1 cellular context compared by ENCODE assay signal in the genomic region with DNA sequence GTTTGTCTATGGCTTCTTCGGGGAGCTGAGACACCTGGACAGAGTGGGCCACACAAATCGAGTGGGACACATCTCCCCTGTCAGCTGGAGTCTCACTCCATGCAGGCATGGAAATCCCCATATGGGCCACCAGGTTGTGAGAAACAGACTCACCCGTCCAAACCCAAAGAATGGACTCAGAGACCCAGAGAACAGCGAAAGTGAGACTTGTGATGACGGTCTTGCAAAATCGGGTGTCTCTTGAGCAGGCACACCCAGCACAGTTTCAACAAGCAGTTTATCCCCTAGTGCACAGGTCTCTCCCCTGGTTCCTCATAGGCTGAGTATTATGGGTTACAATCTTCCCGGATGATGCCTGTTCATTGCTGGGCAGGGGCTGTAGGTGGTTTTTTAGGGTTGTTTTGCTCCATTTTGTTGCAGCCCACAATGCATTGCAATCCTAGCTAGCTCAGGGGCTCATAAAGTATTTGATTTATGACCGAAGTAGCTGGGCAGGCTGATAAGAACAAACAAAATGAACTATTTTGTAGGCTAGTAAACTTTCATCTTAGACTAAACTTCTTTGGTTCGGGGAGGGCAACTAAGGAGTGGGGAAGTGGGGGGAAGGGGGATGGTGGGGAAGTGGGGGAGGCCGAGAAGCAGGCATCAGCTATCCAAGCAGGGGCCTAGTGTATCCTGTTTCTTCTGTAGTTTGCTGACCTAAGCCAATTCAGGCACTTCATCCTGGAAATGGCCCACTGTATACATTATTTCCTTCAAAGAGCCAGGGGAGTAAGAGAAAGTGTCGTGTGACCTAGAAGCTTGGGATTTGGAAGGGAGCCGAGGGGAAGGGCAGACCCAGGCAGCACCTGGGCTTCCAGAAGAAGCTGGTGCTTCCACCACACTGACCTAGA.
TF ChIP-seq lines count a peak whose summit lies in the region.

No MANE protein-coding gene starts in this region.

TF ChIP-seq in GM23338, 12 proteins besides CTCF, POLR2A, EP300 and RAD21:
- TF ChIP-seq, protein P1, sequence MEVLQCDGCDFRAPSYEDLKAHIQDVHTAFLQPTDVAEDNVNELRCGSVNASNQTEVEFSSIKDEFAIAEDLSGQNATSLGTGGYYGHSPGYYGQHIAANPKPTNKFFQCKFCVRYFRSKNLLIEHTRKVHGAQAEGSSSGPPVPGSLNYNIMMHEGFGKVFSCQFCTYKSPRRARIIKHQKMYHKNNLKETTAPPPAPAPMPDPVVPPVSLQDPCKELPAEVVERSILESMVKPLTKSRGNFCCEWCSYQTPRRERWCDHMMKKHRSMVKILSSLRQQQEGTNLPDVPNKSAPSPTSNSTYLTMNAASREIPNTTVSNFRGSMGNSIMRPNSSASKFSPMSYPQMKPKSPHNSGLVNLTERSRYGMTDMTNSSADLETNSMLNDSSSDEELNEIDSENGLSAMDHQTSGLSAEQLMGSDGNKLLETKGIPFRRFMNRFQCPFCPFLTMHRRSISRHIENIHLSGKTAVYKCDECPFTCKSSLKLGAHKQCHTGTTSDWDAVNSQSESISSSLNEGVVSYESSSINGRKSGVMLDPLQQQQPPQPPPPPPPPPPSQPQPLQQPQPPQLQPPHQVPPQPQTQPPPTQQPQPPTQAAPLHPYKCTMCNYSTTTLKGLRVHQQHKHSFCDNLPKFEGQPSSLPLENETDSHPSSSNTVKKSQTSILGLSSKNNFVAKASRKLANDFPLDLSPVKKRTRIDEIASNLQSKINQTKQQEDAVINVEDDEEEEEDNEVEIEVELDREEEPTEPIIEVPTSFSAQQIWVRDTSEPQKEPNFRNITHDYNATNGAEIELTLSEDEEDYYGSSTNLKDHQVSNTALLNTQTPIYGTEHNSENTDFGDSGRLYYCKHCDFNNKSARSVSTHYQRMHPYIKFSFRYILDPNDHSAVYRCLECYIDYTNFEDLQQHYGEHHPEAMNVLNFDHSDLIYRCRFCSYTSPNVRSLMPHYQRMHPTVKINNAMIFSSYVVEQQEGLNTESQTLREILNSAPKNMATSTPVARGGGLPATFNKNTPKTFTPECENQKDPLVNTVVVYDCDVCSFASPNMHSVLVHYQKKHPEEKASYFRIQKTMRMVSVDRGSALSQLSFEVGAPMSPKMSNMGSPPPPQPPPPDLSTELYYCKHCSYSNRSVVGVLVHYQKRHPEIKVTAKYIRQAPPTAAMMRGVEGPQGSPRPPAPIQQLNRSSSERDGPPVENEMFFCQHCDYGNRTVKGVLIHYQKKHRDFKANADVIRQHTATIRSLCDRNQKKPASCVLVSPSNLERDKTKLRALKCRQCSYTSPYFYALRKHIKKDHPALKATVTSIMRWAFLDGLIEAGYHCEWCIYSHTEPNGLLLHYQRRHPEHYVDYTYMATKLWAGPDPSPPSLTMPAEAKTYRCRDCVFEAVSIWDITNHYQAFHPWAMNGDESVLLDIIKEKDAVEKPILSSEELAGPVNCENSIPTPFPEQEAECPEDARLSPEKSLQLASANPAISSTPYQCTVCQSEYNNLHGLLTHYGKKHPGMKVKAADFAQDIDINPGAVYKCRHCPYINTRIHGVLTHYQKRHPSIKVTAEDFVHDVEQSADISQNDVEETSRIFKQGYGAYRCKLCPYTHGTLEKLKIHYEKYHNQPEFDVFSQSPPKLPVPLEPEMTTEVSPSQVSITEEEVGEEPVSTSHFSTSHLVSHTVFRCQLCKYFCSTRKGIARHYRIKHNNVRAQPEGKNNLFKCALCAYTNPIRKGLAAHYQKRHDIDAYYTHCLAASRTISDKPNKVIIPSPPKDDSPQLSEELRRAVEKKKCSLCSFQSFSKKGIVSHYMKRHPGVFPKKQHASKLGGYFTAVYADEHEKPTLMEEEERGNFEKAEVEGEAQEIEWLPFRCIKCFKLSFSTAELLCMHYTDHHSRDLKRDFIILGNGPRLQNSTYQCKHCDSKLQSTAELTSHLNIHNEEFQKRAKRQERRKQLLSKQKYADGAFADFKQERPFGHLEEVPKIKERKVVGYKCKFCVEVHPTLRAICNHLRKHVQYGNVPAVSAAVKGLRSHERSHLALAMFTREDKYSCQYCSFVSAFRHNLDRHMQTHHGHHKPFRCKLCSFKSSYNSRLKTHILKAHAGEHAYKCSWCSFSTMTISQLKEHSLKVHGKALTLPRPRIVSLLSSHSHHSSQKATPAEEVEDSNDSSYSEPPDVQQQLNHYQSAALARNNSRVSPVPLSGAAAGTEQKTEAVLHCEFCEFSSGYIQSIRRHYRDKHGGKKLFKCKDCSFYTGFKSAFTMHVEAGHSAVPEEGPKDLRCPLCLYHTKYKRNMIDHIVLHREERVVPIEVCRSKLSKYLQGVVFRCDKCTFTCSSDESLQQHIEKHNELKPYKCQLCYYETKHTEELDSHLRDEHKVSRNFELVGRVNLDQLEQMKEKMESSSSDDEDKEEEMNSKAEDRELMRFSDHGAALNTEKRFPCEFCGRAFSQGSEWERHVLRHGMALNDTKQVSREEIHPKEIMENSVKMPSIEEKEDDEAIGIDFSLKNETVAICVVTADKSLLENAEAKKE (CRISPR knock-in tag; IDR thresholded peaks at IDR 0.05), result no peak
- TF ChIP-seq ZNF331 (CRISPR knock-in tag; IDR thresholded peaks at IDR 0.05; ENCODE audit: low read depth), result no peak
- TF ChIP-seq JUNB (IDR thresholded peaks at IDR 0.05; ENCODE audit: unreplicated experiment), result no peak
- TF ChIP-seq, protein P2, sequence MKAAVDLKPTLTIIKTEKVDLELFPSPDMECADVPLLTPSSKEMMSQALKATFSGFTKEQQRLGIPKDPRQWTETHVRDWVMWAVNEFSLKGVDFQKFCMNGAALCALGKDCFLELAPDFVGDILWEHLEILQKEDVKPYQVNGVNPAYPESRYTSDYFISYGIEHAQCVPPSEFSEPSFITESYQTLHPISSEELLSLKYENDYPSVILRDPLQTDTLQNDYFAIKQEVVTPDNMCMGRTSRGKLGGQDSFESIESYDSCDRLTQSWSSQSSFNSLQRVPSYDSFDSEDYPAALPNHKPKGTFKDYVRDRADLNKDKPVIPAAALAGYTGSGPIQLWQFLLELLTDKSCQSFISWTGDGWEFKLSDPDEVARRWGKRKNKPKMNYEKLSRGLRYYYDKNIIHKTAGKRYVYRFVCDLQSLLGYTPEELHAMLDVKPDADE (IDR thresholded peaks at IDR 0.05), result no peak
- no peak for TF ChIP-seq EZH2 (IDR thresholded peaks at IDR 0.05; ENCODE audit: low read depth, unreplicated experiment)
- no peak for TF ChIP-seq STAT1 (IDR thresholded peaks at IDR 0.05; ENCODE audit: unreplicated experiment)
- TF ChIP-seq POLR2AphosphoS5 (IDR thresholded peaks at IDR 0.05; ENCODE audit: low read depth), result no peak
- TF ChIP-seq, protein P3, sequence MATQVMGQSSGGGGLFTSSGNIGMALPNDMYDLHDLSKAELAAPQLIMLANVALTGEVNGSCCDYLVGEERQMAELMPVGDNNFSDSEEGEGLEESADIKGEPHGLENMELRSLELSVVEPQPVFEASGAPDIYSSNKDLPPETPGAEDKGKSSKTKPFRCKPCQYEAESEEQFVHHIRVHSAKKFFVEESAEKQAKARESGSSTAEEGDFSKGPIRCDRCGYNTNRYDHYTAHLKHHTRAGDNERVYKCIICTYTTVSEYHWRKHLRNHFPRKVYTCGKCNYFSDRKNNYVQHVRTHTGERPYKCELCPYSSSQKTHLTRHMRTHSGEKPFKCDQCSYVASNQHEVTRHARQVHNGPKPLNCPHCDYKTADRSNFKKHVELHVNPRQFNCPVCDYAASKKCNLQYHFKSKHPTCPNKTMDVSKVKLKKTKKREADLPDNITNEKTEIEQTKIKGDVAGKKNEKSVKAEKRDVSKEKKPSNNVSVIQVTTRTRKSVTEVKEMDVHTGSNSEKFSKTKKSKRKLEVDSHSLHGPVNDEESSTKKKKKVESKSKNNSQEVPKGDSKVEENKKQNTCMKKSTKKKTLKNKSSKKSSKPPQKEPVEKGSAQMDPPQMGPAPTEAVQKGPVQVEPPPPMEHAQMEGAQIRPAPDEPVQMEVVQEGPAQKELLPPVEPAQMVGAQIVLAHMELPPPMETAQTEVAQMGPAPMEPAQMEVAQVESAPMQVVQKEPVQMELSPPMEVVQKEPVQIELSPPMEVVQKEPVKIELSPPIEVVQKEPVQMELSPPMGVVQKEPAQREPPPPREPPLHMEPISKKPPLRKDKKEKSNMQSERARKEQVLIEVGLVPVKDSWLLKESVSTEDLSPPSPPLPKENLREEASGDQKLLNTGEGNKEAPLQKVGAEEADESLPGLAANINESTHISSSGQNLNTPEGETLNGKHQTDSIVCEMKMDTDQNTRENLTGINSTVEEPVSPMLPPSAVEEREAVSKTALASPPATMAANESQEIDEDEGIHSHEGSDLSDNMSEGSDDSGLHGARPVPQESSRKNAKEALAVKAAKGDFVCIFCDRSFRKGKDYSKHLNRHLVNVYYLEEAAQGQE (IDR thresholded peaks at IDR 0.05; ENCODE audit: unreplicated experiment), result no peak
- TF ChIP-seq EZH2phosphoT487 (IDR thresholded peaks at IDR 0.05; ENCODE audit: unreplicated experiment), result no peak
- no peak for TF ChIP-seq ZNF114 (CRISPR knock-in tag; IDR thresholded peaks at IDR 0.05)
- TF ChIP-seq NANOG (IDR thresholded peaks at IDR 0.05; ENCODE audit: borderline replicate concordance), result no peak
- no peak for TF ChIP-seq CREB1 (CRISPR knock-in tag; IDR thresholded peaks at IDR 0.05; ENCODE audit: low read depth)
